Comparison of ENCODE assay signal across 16 cellular contexts in genomic region chr5:148452499-148453193, GRCh38.
DNase-seq lines count a peak whose midpoint lies in the region; ATAC-seq, FAIRE-seq and TF ChIP-seq lines count a peak whose summit lies in the region.
"Had no signal": no experiment of that assay in that cellular context is flagged by ENCODE, and none has a peak within 500 bp of the region (broad histone marks: within the 10 kb centered on the region; RNA-seq: fewer than 3 reads in every experiment).

No MANE protein-coding gene starts in this region.

- no peaks in the 10 kb centered on the region for H3K9me3 ChIP-seq in pancreas
- H3K9me3 ChIP-seq: BLaER1 had no signal

- no peak overlapping the region for H3K4me3 Mint-ChIP-seq in effector memory CD8-positive, alpha-beta T cell
- H3K4me3 Mint-ChIP-seq: CD4-positive, CD25-positive, alpha-beta regulatory T cell had no signal

- no peak overlapping the region for H3K27ac ChIP-seq in pancreas
- H3K27ac ChIP-seq: BLaER1, GM23248 had no signal

- H3K36me3 Mint-ChIP-seq in effector memory CD8-positive, alpha-beta T cell (ENCODE audit: insufficient read depth): no peaks in the 10 kb centered on the region
- H3K36me3 Mint-ChIP-seq: CD4-positive, CD25-positive, alpha-beta regulatory T cell had no signal

- intact Hi-C loops in Right ventricle myocardium inferior (cut with DNase I): loop anchor here (5.0 to 10.0 kb wide), 2 partner anchors 90 to 122 kb away; no protein-coding TSS in a partner anchor
- intact Hi-C loops in cardiac septum (cut with DNase I): loop anchor here (5.0 kb wide), 1 partner anchor 70 kb away; the partner anchor contains the start of gene FBXO38
- intact Hi-C loops in left cardiac atrium (cut with DNase I): loop anchor here in 1 of 2 donors (5.0 kb wide), 1 partner anchor 200 kb away; the partner anchor contains the start of gene HTR4
- intact Hi-C loops in pancreas (cut with DNase I): no loop called here

- no peaks in the 10 kb centered on the region for H3K4me1 ChIP-seq in pancreas
- H3K4me1 ChIP-seq: BLaER1 had no signal

- TF ChIP-seq CTCF in pancreas (IDR thresholded peaks at IDR 0.05): no peak

- no peaks in the 10 kb centered on the region for H3K36me3 ChIP-seq in pancreas
- H3K36me3 ChIP-seq: BLaER1 had no signal

- no peaks in the 10 kb centered on the region for H3K27me3 ChIP-seq in pancreas
- H3K27me3 ChIP-seq: BLaER1 had no signal

- FAIRE-seq in pancreas (lab: Jason Lieb, UNC): no peak
- FAIRE-seq: GM12878, GM18507, H54 had no signal

- no peak overlapping the region for H3K4me3 ChIP-seq in pancreas
- H3K4me3 ChIP-seq: BLaER1, GM12878, GM23248 had no signal

- 85 to 89% methylated on average over 10 of the region's 10 CpGs for WGBS in pancreas, 2 donors

- no peaks in the 10 kb centered on the region for H3K4me1 Mint-ChIP-seq in effector memory CD8-positive, alpha-beta T cell (ENCODE audit: low read depth in 2 of 2)
- H3K4me1 Mint-ChIP-seq: CD4-positive, CD25-positive, alpha-beta regulatory T cell had no signal

- ATAC-seq in Right ventricle myocardium inferior (peak; percentile 89), left cardiac atrium (peak; percentile 77 to 82), pancreas (no peak)
- no peak for ATAC-seq in effector memory CD8-positive, alpha-beta T cell (replicated peaks)
- ATAC-seq: GM12878 had no signal

- peak; percentile 65 for DNase-seq in Right ventricle myocardium inferior (ENCODE audit: missing footprints)
- DNase-seq in cardiac septum (ENCODE audit: low spot score): no peak
- DNase-seq in left cardiac atrium: peak; percentile 53
- peak; percentile 76 for DNase-seq in myocyte (ENCODE audit: low read depth)
- DNase-seq in stimulated activated CD4-positive, alpha-beta T cell treated with anti-CD3 and anti-CD28 coated beads, Interleukin-2, amount 100 ng/mL, for 48 hours: no peak
- no peak for DNase-seq in pancreas
- DNase-seq in effector memory CD8-positive, alpha-beta T cell: no peak
- DNase-seq: 8988T; AML-193; CD4-positive, CD25-positive, alpha-beta regulatory T cell; DMS79; GM23248 had no signal

- no peak overlapping the region for H3K27ac Mint-ChIP-seq in effector memory CD8-positive, alpha-beta T cell
- H3K27ac Mint-ChIP-seq: CD4-positive, CD25-positive, alpha-beta regulatory T cell had no signal

- peaks cover 0 to 23% of the 10 kb centered on the region in 2 donors for H3K27me3 Mint-ChIP-seq in effector memory CD8-positive, alpha-beta T cell

- no peaks in the 10 kb centered on the region for H3K9me3 Mint-ChIP-seq in effector memory CD8-positive, alpha-beta T cell
- H3K9me3 Mint-ChIP-seq: CD4-positive, CD25-positive, alpha-beta regulatory T cell had no signal

Comparison
In these comparisons a context has a peak if more than half of its experiments do, and no peak if none do; other contexts are left out.
1. DNase-seq: peak in Right ventricle myocardium inferior (single experiment), left cardiac atrium (single experiment) and myocyte (single experiment); none in cardiac septum (single experiment), stimulated activated CD4-positive, alpha-beta T cell treated with anti-CD3 and anti-CD28 coated beads, Interleukin-2, amount 100 ng/mL, for 48 hours (0 of 2), pancreas (0 of 6) and effector memory CD8-positive, alpha-beta T cell (0 of 3).
2. ATAC-seq: peak in Right ventricle myocardium inferior (single experiment) and left cardiac atrium (2 of 2); none in pancreas (0 of 4) and effector memory CD8-positive, alpha-beta T cell (single experiment).
3. intact Hi-C loops: an anchor here in Right ventricle myocardium inferior (5.0 to 10.0 kb wide) and cardiac septum (5.0 kb wide); none called in pancreas.